Comparison of ENCODE assay signal across 9 cellular contexts in the genomic region with DNA sequence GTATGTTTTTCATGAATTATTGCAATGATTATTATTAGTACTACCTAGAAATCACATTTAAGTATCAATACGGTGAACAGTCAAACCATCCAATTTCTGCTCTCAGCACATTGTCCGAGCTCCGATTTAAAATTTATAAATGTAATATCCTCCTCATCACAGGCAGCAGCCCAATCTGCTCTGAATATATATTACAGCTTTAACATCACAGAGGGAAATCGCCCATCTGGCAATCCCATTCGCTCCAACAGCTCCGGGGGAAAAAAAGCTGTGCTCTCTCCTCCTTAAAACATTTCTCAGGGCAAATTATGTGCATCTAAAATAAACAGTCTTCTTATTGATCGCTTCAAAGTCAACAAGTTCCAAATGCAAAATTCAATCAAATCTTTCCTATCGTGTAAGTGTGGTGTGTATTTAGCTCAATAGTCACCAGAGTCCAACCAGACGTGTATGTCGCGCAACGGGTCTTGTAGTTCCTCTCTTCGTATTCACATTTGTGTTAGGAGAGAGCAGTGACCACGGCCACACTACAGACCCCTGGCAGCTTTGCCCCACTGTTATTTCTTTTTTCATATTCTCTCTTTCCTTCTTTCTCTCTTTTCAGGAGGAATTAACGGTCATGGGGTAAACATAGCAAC. TPM values are rescaled to one million over a fixed set of nuclear protein-coding genes. Genes with fewer than 3 reads are reported as not detected.
A peak's percentile ranks its signal among the peaks of the same experiment; 100 is the strongest.
DNase-seq lines count a peak whose midpoint lies in the region; TF ChIP-seq lines count a peak whose summit lies in the region.
"Had no signal": no experiment of that assay in that cellular context is flagged by ENCODE, and none has a peak within 500 bp of the region (broad histone marks: within the 10 kb centered on the region; RNA-seq: fewer than 3 reads in every experiment).

No MANE protein-coding gene starts in this region.

- peak overlapping the region; percentile 22 for H3K4ac ChIP-seq in trophoblast cell (ENCODE audit: low read depth, low read length)

- no peak overlapping the region for H4K8ac ChIP-seq in trophoblast cell (ENCODE audit: low read depth, low read length)

- H3K4me1 Mint-ChIP-seq in glutamatergic neuron (ENCODE audit: low read depth, unreplicated experiment), result peaks cover 36% of the 10 kb centered on the region
- peaks cover 5% of the 10 kb centered on the region for H3K4me1 Mint-ChIP-seq in activated T-cell treated with anti-CD3 and anti-CD28 coated beads, Interleukin-2, amount 50 U/mL, for 24 hours (ENCODE audit: low read depth)

- H3K9me2 ChIP-seq in SK-N-SH, result no peaks in the 10 kb centered on the region

- 19% methylated on average over 15 of the region's 15 CpGs for WGBS in SK-N-SH (ENCODE audit: low lambda C conversion rate)
- WGBS in trophoblast cell (ENCODE audit: extremely low coverage, insufficient coverage, insufficient read length), result no CpG with 5 or more reads among the region's 15 CpGs

- H3K36me3 Mint-ChIP-seq in glutamatergic neuron (ENCODE audit: unreplicated experiment), result no peaks in the 10 kb centered on the region
- H3K36me3 Mint-ChIP-seq in activated T-cell treated with anti-CD3 and anti-CD28 coated beads, Interleukin-2, amount 50 U/mL, for 24 hours (ENCODE audit: low read depth), result no peaks in the 10 kb centered on the region

- H2BK12ac ChIP-seq in trophoblast cell (ENCODE audit: low read length), result no peak overlapping the region

- H3K27me3 Mint-ChIP-seq in glutamatergic neuron (ENCODE audit: unreplicated experiment), result peaks cover 7% of the 10 kb centered on the region
- H3K27me3 Mint-ChIP-seq in activated T-cell treated with anti-CD3 and anti-CD28 coated beads, Interleukin-2, amount 50 U/mL, for 24 hours, result peaks cover 28% of the 10 kb centered on the region

- no peak overlapping the region for H4K91ac ChIP-seq in trophoblast cell (ENCODE audit: low read depth, low read length)

- no peak overlapping the region for H4K12ac ChIP-seq in trophoblast cell (ENCODE audit: low read depth, low read length)

- no peak overlapping the region for H3K23ac ChIP-seq in trophoblast cell (ENCODE audit: low read length)

- peaks cover 13% of the 10 kb centered on the region for H3K79me1 ChIP-seq in trophoblast cell (ENCODE audit: low read length)

- TF ChIP-seq EP300 in SK-N-SH (IDR thresholded peaks at IDR 0.05; ENCODE audit: borderline replicate concordance in 1 of 2, low read depth in 1 of 2, low read length in 1 of 2), result no peak

- H2BK120ac ChIP-seq in trophoblast cell (ENCODE audit: insufficient read depth, low read length, poor library complexity), result no peak overlapping the region

- H3K9me3 ChIP-seq in SK-N-SH (no peaks in the 10 kb centered on the region), trophoblast cell (ENCODE audit: insufficient read depth, low read depth, low read length) (no peaks in the 10 kb centered on the region)

- H3K27ac ChIP-seq in SK-N-SH (ENCODE audit: low read depth in 2 of 2, low read length in 1 of 2), result peak overlapping the region; percentile 21 to 89
- H3K27ac ChIP-seq in trophoblast cell (ENCODE audit: low read depth, low read length), result no peak overlapping the region

- H3K27me3 ChIP-seq in SK-N-SH (ENCODE audit: insufficient read depth) (no peaks in the 10 kb centered on the region), trophoblast cell (ENCODE audit: insufficient read depth, low read length) (no peaks in the 10 kb centered on the region)

- H3K4me2 ChIP-seq in SK-N-SH, result peak overlapping the region; percentile 79
- peak overlapping the region; percentile 62 for H3K4me2 ChIP-seq in trophoblast cell (ENCODE audit: low read length)

- peaks cover 8% of the 10 kb centered on the region for H3F3A ChIP-seq in SK-N-SH (replicated peaks; ENCODE audit: insufficient read depth)

- no peak overlapping the region for H3K14ac ChIP-seq in trophoblast cell (ENCODE audit: low read length)

- H3K18ac ChIP-seq in trophoblast cell (ENCODE audit: low read length), result no peak overlapping the region

- no peaks in the 10 kb centered on the region for H4K20me1 ChIP-seq in SK-N-SH (ENCODE audit: insufficient read depth)

- peak overlapping the region; percentile 75; the same call in 1 of the 2 replicates for H2AFZ ChIP-seq in SK-N-SH (ENCODE audit: low read depth)
- no peak overlapping the region for H2AFZ ChIP-seq in trophoblast cell (ENCODE audit: insufficient read depth, low read length, poor library complexity)

- no peaks in the 10 kb centered on the region for H3K36me3 ChIP-seq in SK-N-SH (replicated peaks in 1 of 2; ENCODE audit: control insufficient read depth in 1 of 2, insufficient read depth in 2 of 2, low read length in 1 of 2)
- H3K36me3 ChIP-seq in trophoblast cell (ENCODE audit: control insufficient read depth in 1 of 2, insufficient read depth in 2 of 2, low read length in 2 of 2), result no peaks in the 10 kb centered on the region

- DNase-seq in ELF-1 (ENCODE audit: low read depth, low spot score) (peak; percentile 27), SK-N-SH (peak; percentile 21), glutamatergic neuron (peak; percentile 19), trophoblast cell (no peak), NCI-H2029 (lab: John Stamatoyannopoulos, UW) (no peak), NCI-H2107 treated with DMSO at 0.1 percent for 48 hours (lab: John Stamatoyannopoulos, UW; ENCODE audit: unreplicated experiment) (no peak), NCI-H345 treated with DMSO at 0.1 percent for 48 hours (lab: John Stamatoyannopoulos, UW; ENCODE audit: unreplicated experiment) (no peak)
- no peak for DNase-seq in activated T-cell treated with anti-CD3 and anti-CD28 coated beads, Interleukin-2, amount 50 U/mL, for 24 hours
- DNase-seq: activated CD4-positive, alpha-beta T cell treated with anti-CD3 and anti-CD28 coated beads for 1 hour had no signal

- H3K4me3 ChIP-seq in SK-N-SH (ENCODE audit: low read depth in 2 of 2, low read length in 1 of 2), result peak overlapping the region; percentile 67 to 75
- H3K4me3 ChIP-seq in trophoblast cell (ENCODE audit: low read depth, low read length), result no peak overlapping the region

- peak overlapping the region; percentile 82 for H3K4me3 Mint-ChIP-seq in glutamatergic neuron (ENCODE audit: unreplicated experiment)
- no peak overlapping the region for H3K4me3 Mint-ChIP-seq in activated T-cell treated with anti-CD3 and anti-CD28 coated beads, Interleukin-2, amount 50 U/mL, for 24 hours

- peak overlapping the region; percentile 90 for H3K27ac Mint-ChIP-seq in glutamatergic neuron (ENCODE audit: unreplicated experiment)
- H3K27ac Mint-ChIP-seq in activated T-cell treated with anti-CD3 and anti-CD28 coated beads, Interleukin-2, amount 50 U/mL, for 24 hours, result no peak overlapping the region

- peak overlapping the region; percentile 63 for H2BK5ac ChIP-seq in trophoblast cell (ENCODE audit: low read depth, low read length, poor library complexity)

- peak overlapping the region; percentile 51; the same call in 1 of the 2 replicates for H3K9ac ChIP-seq in SK-N-SH
- no peak overlapping the region for H3K9ac ChIP-seq in trophoblast cell (ENCODE audit: low read length)

- CTCF ChIA-PET in SK-N-SH (lab: Yijun Ruan, JAX), result interaction anchor here (0.8 to 1.3 kb wide), 3 partner anchors 11 to 346 kb away, joined by 3 to 4 read pairs (median 3); no protein-coding TSS in a partner anchor

- POLR2A ChIA-PET in SK-N-SH (lab: Yijun Ruan, JAX), result interaction anchor here (0.8 kb wide), 1 partner anchor 10 kb away, joined by 3 read pairs; no protein-coding TSS in a partner anchor

- H2AK5ac ChIP-seq in trophoblast cell (ENCODE audit: low read length), result no peak overlapping the region

- H3K79me2 ChIP-seq in SK-N-SH (ENCODE audit: insufficient read depth) (peaks cover 23% of the 10 kb centered on the region; the same call in 1 of the 2 replicates), trophoblast cell (ENCODE audit: control insufficient read depth, insufficient read depth, low read length, poor library complexity) (peaks cover 9% of the 10 kb centered on the region)

- peaks cover 6% of the 10 kb centered on the region for H3K9me3 Mint-ChIP-seq in glutamatergic neuron (ENCODE audit: unreplicated experiment)
- H3K9me3 Mint-ChIP-seq in activated T-cell treated with anti-CD3 and anti-CD28 coated beads, Interleukin-2, amount 50 U/mL, for 24 hours, result peaks cover 4% of the 10 kb centered on the region

- no peak for TF ChIP-seq RAD21 in SK-N-SH (IDR thresholded peaks at IDR 0.05; ENCODE audit: low read length)

- H3K4me1 ChIP-seq in SK-N-SH (ENCODE audit: control insufficient read depth in 1 of 2, insufficient read depth in 2 of 2, low read depth in 1 of 2, low read length in 1 of 2), result peaks cover 0 to 9% of the 10 kb centered on the region in 2 experiments; a peak in 2 of 4 replicates
- peaks cover 0 to 4% of the 10 kb centered on the region in 2 experiments for H3K4me1 ChIP-seq in trophoblast cell (ENCODE audit: control insufficient read depth in 1 of 2, insufficient read depth in 2 of 2, low read length in 2 of 2)

- TF ChIP-seq CTCF in SK-N-SH (IDR thresholded peaks at IDR 0.05), result no peak
- no peak for TF ChIP-seq CTCF in glutamatergic neuron (IDR thresholded peaks at IDR 0.05; ENCODE audit: partially characterized antibody, unreplicated experiment)

TF ChIP-seq in SK-N-SH, 30 proteins besides CTCF, POLR2A, EP300 and RAD21 (continues in another document):
- peak; percentile 63; the same call in 1 of the 2 replicates for TF ChIP-seq MXI1 (IDR thresholded peaks at IDR 0.05; ENCODE audit: low read depth, low read length)

RNA-seq across cellular contexts. Expression of gene FIGN, which starts 2.4 kb away (rescaled TPM):
- polyA plus RNA-seq in SK-N-SH (2012; rRNA removed), result 0.74 and 0.75 TPM in 2 replicates
- 0.56 and 0.63 TPM in 2 replicates for polyA plus RNA-seq in SK-N-SH (2012; cell fraction: cytosol; rRNA removed)
- 0.83 and 2.0 TPM in 2 replicates for polyA plus RNA-seq in SK-N-SH (2012; cell fraction: nucleus; rRNA removed)
- total RNA-seq in glutamatergic neuron (ENCODE audit: unreplicated experiment), result 12.4 TPM
- polyA plus RNA-seq in trophoblast cell (2013), result 29.2 and 29.8 TPM in 2 replicates

Comparison
In these comparisons a context has a peak if more than half of its experiments do, and no peak if none do; other contexts are left out.
1. DNase-seq: peak in ELF-1 (single experiment), SK-N-SH (single experiment) and glutamatergic neuron (single experiment); none in trophoblast cell (0 of 2), NCI-H2029 (single experiment), NCI-H2107 treated with DMSO at 0.1 percent for 48 hours (single experiment), NCI-H345 treated with DMSO at 0.1 percent for 48 hours (single experiment) and activated T-cell treated with anti-CD3 and anti-CD28 coated beads, Interleukin-2, amount 50 U/mL, for 24 hours (single experiment).